ENCODE assay signal across 8 cellular contexts in the genomic region with DNA sequence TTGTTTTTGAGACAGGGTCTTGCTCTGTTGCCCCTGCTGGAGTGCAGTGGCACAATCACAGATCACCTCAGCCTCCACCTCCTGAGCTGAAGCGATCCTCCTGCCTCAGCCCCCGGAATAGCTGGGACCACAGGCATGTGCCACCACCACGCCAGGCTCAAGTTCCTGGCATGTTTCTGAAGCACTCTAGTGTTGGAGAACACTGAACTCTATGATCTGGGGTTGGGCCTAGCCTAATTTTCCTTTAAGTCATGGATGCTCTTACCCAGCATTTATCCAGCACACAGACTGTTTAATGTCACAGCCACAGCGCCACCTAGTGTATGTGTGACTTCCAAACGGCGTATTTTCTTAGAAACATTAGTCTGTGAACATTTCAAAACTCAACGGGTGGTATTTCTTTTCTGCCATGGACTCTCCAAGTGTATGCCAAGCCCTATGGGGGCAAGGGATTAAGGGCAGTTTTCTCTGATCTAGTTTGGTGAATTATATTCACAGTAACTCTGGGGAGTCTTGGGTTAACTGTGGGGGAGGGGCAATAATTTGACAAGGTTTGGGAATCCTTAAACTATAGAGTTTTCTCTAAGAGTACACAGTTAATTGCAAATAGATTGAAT.
DNase-seq lines count a peak whose midpoint lies in the region; ATAC-seq and TF ChIP-seq lines count a peak whose summit lies in the region.

No MANE protein-coding gene starts in this region.

- TF ChIP-seq POLR2A in heart left ventricle (IDR thresholded peaks at IDR 0.05), result no peak

- peak; percentile 74 for TF ChIP-seq CTCF in HFF-Myc (IDR thresholded peaks at IDR 0.05; ENCODE audit: low read depth, low read length, missing control alignments)
- TF ChIP-seq CTCF in heart left ventricle (IDR thresholded peaks at IDR 0.05), result peak; percentile 75 to 89 (median 84)

- no peaks in the 10 kb centered on the region for H3K9me3 ChIP-seq in heart left ventricle

- H3K4me1 ChIP-seq in heart left ventricle, result peaks cover 0 to 32% (median 20%) of the 10 kb centered on the region in 12 donors

- H3K27me3 ChIP-seq in heart left ventricle, result no peaks in the 10 kb centered on the region

- DNase-seq in GM04504 (ENCODE audit: low read depth), result peak; percentile 65
- peak; percentile 81 for DNase-seq in HFF-Myc (ENCODE audit: extremely low read depth, low read depth)
- DNase-seq in NCI-H1105 (lab: John Stamatoyannopoulos, UW), result peak; percentile 56
- DNase-seq in T follicular helper cell (ENCODE audit: low read depth), result peak; percentile 77
- DNase-seq in activated naive CD8-positive, alpha-beta T cell treated with anti-CD3 and anti-CD28 coated beads, Interleukin-2, amount 50 U/mL, for 16 hours (ENCODE audit: low read depth, low spot score), result peak; percentile 63
- peak; percentile 79 to 89 (median 82) for DNase-seq in heart left ventricle
- DNase-seq in retina, result peak; percentile 69

- peaks cover 0 to 1% (median 0%) of the 10 kb centered on the region in 9 donors for H3K36me3 ChIP-seq in heart left ventricle

- H3K4me3 ChIP-seq in HFF-Myc (replicated peaks; ENCODE audit: low read depth, low read length) (no peak overlapping the region), heart left ventricle (no peak overlapping the region)

- peak overlapping the region in 10 of 12 donors; percentile 32 to 87 (median 63) for H3K27ac ChIP-seq in heart left ventricle

- intact Hi-C loops in heart left ventricle (cut with DNase I), result loop anchor here (1.0 to 5.0 kb wide), 4 partner anchors 94 to 221 kb away; no protein-coding TSS in a partner anchor

- 33 to 40% (median 38%) methylated on average over 7 of the region's 7 CpGs for WGBS in heart left ventricle, 4 donors

- ATAC-seq in heart left ventricle (peak in 3 of 4 donors; percentile 64 to 77 (median 71)), HG02970 (IDR thresholded peaks at IDR 0.05; ENCODE audit: low FRiP score, unreplicated experiment) (no peak)
